In genomic region chr1:209652121-209652742, GRCh38 we compare ENCODE assay signal across 1 cellular context.
TF ChIP-seq lines count a peak whose summit lies in the region.

TSS of gene LAMB3 (minus strand) at chr1:209652425. CDS start at chr1:209650944, 1,481 bp downstream.

TF ChIP-seq in SK-N-SH, 30 proteins besides CTCF, POLR2A, EP300 and RAD21 (continued from another document):
- TF ChIP-seq RXRA (IDR thresholded peaks at IDR 0.05; ENCODE audit: borderline replicate concordance, low read depth): no peak
- TF ChIP-seq YY1 (IDR thresholded peaks at IDR 0.05; ENCODE audit: low read depth): no peak
- no peak for TF ChIP-seq NFIC (IDR thresholded peaks at IDR 0.05; ENCODE audit: borderline replicate concordance)
- no peak for TF ChIP-seq ZBTB33 (IDR thresholded peaks at IDR 0.05; ENCODE audit: borderline replicate concordance, low read depth)
- TF ChIP-seq RFX5 (IDR thresholded peaks at IDR 0.05; ENCODE audit: low read length): no peak
- TF ChIP-seq SMC3 (IDR thresholded peaks at IDR 0.05; ENCODE audit: low read depth, low read length): no peak
- TF ChIP-seq MXI1 (IDR thresholded peaks at IDR 0.05; ENCODE audit: low read depth, low read length): no peak
- no peak for TF ChIP-seq MAX (IDR thresholded peaks at IDR 0.05; ENCODE audit: low read depth)
- TF ChIP-seq RCOR1 (IDR thresholded peaks at IDR 0.05; ENCODE audit: low read length): no peak
- TF ChIP-seq REST (IDR thresholded peaks at IDR 0.05; ENCODE audit: low read depth, low read length): no peak
- no peak for TF ChIP-seq TCF12 (IDR thresholded peaks at IDR 0.05)
- TF ChIP-seq FOXJ3 (CRISPR knock-in tag; IDR thresholded peaks at IDR 0.05): no peak
- TF ChIP-seq GABPA (IDR thresholded peaks at IDR 0.05; ENCODE audit: low read depth): no peak
- no peak for TF ChIP-seq NRF1 (IDR thresholded peaks at IDR 0.05; ENCODE audit: low read depth, low read length)
- no peak for TF ChIP-seq FOXM1 (IDR thresholded peaks at IDR 0.05; ENCODE audit: low read depth)
- TF ChIP-seq PBX3 (IDR thresholded peaks at IDR 0.05): no peak
